In the genomic region with DNA sequence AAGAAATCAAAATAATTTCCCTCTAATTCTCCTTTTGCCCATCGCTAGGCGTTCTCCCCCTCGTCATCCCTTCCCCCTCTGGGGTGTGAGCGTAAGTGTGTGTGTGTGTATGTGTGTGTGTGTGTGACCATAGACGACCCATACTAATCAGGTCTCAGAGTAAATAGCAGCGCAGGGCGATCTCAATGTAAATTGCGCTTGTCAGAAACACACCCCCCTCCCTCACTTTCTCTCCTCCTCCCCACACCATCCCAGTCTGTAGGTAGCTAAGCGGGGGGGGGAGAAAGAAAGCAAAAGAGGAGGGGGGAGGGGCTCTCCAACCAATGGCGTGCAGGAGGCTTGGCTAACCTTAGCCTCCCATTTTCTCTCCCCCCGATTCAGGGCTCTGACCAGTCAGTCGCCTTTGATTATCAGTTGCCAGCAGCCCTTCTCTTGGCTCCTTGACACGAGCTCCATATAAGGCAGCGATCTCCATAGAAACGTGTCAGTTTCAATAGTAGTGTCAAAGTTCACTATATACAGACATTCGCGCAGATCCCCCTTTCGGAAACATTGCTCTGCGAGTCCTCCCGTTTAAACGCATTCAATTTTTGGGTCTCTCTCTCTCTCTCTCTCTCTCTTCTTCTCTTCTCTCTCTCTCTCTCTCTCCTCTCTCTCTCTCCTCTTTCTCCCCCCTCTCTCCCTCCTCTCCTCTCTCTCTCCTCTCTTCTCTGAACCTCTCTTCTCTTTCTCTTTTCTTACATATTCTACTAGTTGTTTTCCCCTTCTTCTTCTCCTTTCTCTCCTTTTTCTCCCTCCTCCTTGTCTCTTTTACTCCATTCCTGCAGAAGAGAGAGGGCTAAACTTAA, we compare ENCODE assay signal across 8 cellular contexts. TPM values are rescaled to one million over a fixed set of nuclear protein-coding genes. Genes with fewer than 3 reads are reported as not detected.
DNase-seq lines count a peak whose midpoint lies in the region; ATAC-seq lines count a peak whose summit lies in the region.

A gene (plus strand): TSS at position 546 of the 848 bp plus-strand sequence. CDS start 1,802 bp downstream, outside the sequence.

- H3K4me3 ChIP-seq in H7 (ENCODE audit: insufficient read depth, low read depth, low read length): peak within 1 kb of the TSS; percentile 3; the same call in 1 of the 2 replicates

- DNase-seq in Ammon's horn (ENCODE audit: low spot score) (peak; percentile 86), H7 (peak; percentile 76), NCI-H2227 (lab: John Stamatoyannopoulos, UW; ENCODE audit: unreplicated experiment) (peak; percentile 96), hepatic stellate cell (ENCODE audit: low spot score) (peak; percentile 87), renal cortical epithelial cell (ENCODE audit: low read depth) (peak; percentile 94)
- DNase-seq in activated CD4-positive, alpha-beta T cell treated with anti-CD3 and anti-CD28 coated beads, Interleukin-2, amount 50 U/mL, for 48 hours: no peak

- no peak for ATAC-seq in HG03196 (IDR thresholded peaks at IDR 0.05; ENCODE audit: unreplicated experiment)

- 2 to 4% (median 3%) methylated on average over 20 to 21 of the region's 21 CpGs for WGBS in adipose tissue, 3 donors

- H3K36me3 ChIP-seq in H7 (replicated peaks; ENCODE audit: control insufficient read depth, insufficient read depth, low read length): no peaks in the 10 kb centered on the region

- H3K27ac ChIP-seq in adipose tissue (ENCODE audit: low read depth, low read length): no peak within 1 kb of the TSS

- peaks cover 89% of the 10 kb centered on the region for H3K27me3 ChIP-seq in H7 (ENCODE audit: control insufficient read depth, insufficient read depth, low read length)

RNA-seq across cellular contexts. Expression of the gene that starts here (rescaled TPM):
- total RNA-seq in H7 (2014; rRNA removed; shearing (Covaris generic)): not detected in 2 replicates
- 10 to 100 TPM in 2 of 3 donors, 1 to 10 TPM in 1; 10.0 to 52.2 (median 47.7) TPM for polyA plus RNA-seq in adipose tissue
- 0.35 and 3.4 TPM in 2 replicates for total RNA-seq in renal cortical epithelial cell

Comparison
In these comparisons a context has a peak if more than half of its experiments do, and no peak if none do; other contexts are left out.
1. Peak in DNase-seq and H3K4me3 ChIP-seq in H7; RNA of the gene not detected or under 1 TPM.
2. DNase-seq: peak in Ammon's horn (single experiment), NCI-H2227 (single experiment), hepatic stellate cell (single experiment) and renal cortical epithelial cell (single experiment); none in activated CD4-positive, alpha-beta T cell treated with anti-CD3 and anti-CD28 coated beads, Interleukin-2, amount 50 U/mL, for 48 hours (0 of 2).